Comparison of ENCODE assay signal across 32 cellular contexts in the genomic region with DNA sequence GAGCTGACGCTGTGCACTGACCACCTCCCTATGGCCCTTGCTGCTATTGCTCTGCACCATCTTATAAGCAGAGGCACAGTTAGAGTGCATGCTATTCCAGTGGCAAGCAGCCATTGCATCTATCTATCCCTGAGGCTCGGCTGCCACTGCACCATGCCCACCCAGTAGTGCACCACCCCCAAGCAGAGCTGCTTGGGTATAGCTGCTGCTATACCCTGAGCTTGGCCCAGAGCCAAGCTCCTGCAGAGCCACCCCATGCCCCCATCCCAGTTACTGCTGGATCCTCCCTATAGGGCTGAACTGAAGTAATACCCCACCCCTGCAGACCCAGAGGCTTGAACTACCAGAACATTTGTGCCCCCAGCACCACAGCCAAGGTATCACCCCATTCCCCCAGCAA. TPM values are rescaled to one million over a fixed set of nuclear protein-coding genes. Genes with fewer than 3 reads are reported as not detected.
"Had no signal": no experiment of that assay in that cellular context is flagged by ENCODE, and none has a peak within 500 bp of the region (broad histone marks: within the 10 kb centered on the region; RNA-seq: fewer than 3 reads in every experiment).

No MANE protein-coding gene starts in this region.

- H3K36me3 ChIP-seq: ascending aorta, cardiac muscle cell had no signal

- FAIRE-seq: TTC549 had no signal

- H3K4me1 ChIP-seq: ascending aorta had no signal

- H3K27ac ChIP-seq: ascending aorta, cardiac muscle cell, VCaP had no signal

- H3K27me3 ChIP-seq: ascending aorta, cardiac muscle cell had no signal

- H3K4me3 ChIP-seq: ascending aorta, cardiac muscle cell had no signal

- ATAC-seq: activated CD8-positive, alpha-beta T cell treated with anti-CD3 and anti-CD28 coated beads for 36 hours; activated naive CD8-positive, alpha-beta T cell treated with anti-CD3 and anti-CD28 coated beads, Interleukin-2, amount 50 U/mL, for 24 hours; activated T-cell treated with anti-CD3 and anti-CD28 coated beads, Interleukin-2, amount 50 U/mL, for 4 hours; activated T-cell treated with anti-CD3 and anti-CD28 coated beads, Interleukin-2, amount 50 U/mL, for 72 hours had no signal

- DNase-seq: activated B cell treated with CpG ODN at 0.5 μM for 24 hours; activated CD4-positive, alpha-beta memory T cell treated with anti-CD3 and anti-CD28 coated beads for 36 hours; activated CD4-positive, alpha-beta T cell treated with anti-CD3 and anti-CD28 coated beads for 4 hours; activated CD4-positive, alpha-beta T cell treated with anti-CD3 and anti-CD28 coated beads, Interleukin-2, amount 10 ng/mL, durations not matched to agents 24 days and 14 days; activated CD4-positive, alpha-beta T cell treated with anti-CD3 and anti-CD28 coated beads, Interleukin-2, amount 50 U/mL, for 1 hour; activated CD4-positive, alpha-beta T cell treated with anti-CD3 and anti-CD28 coated beads, Interleukin-2, amount 50 U/mL, for 4 hours; activated CD4-positive, CD25-positive, alpha-beta regulatory T cell treated with anti-CD3 and anti-CD28 coated beads, Interleukin-2, amount 50 U/mL, for 72 hours; activated CD8-positive, alpha-beta memory T cell treated with anti-CD3 and anti-CD28 coated beads, Interleukin-2, amount 50 U/mL, for 4 hours; activated CD8-positive, alpha-beta T cell treated with anti-CD3 and anti-CD28 coated beads for 36 hours; activated effector memory CD4-positive, alpha-beta T cell treated with Interleukin-2 at 50 U/mL for 16 hours; activated gamma-delta T cell; activated naive CD4-positive, alpha-beta T cell treated with anti-CD3 and anti-CD28 coated beads, Interleukin-2, amount 10 ng/mL, durations not matched to agents 7 days and 5 days; activated naive CD4-positive, alpha-beta T cell treated with Interleukin-2 at 50 U/mL for 16 hours; activated naive CD8-positive, alpha-beta T cell treated with anti-CD3 and anti-CD28 coated beads, Interleukin-2, amount 10 ng/mL, durations not matched to agents 7 days and 5 days; activated naive CD8-positive, alpha-beta T cell treated with anti-CD3 and anti-CD28 coated beads, Interleukin-2, amount 50 U/mL, for 24 hours; activated T-cell treated with anti-CD3 and anti-CD28 coated beads for 4 hours; activated T-cell treated with anti-CD3 and anti-CD28 coated beads, Interleukin-2, amount 50 U/mL, for 1 hour; activated T-cell treated with anti-CD3 and anti-CD28 coated beads, Interleukin-2, amount 50 U/mL, for 4 hours; activated T-cell treated with anti-CD3 and anti-CD28 coated beads, Interleukin-2, amount 50 U/mL, for 72 hours; amygdala; anterior cingulate cortex; cerebellar nuclear complex; T-helper 1 cell; T-helper 2 cell; T-helper 9 cell had no signal

RNA-seq across cellular contexts. Expression of gene IGSF10, which starts 19.6 kb away (rescaled TPM):
- total RNA-seq: activated B cell treated with CpG ODN at 0.5 μM for 24 hours; activated CD4-positive, alpha-beta memory T cell treated with anti-CD3 and anti-CD28 coated beads for 36 hours; activated CD4-positive, alpha-beta T cell treated with anti-CD3 and anti-CD28 coated beads, Interleukin-2, amount 10 ng/mL, durations not matched to agents 24 days and 14 days; activated CD8-positive, alpha-beta memory T cell treated with anti-CD3 and anti-CD28 coated beads for 36 hours; activated CD8-positive, alpha-beta T cell treated with anti-CD3 and anti-CD28 coated beads for 36 hours; activated naive CD8-positive, alpha-beta T cell treated with anti-CD3 and anti-CD28 coated beads, Interleukin-2, amount 10 ng/mL, durations not matched to agents 7 days and 5 days; activated T-cell treated with anti-CD3 and anti-CD28 coated beads, Interleukin-2, amount 50 U/mL, for 72 hours; activated T-helper 1 cell treated with anti-CD3 and anti-CD28 coated beads, Interleukin-12 subunit alpha, Interleukin-12 subunit beta, Interleukin-2, Interleukin-4 antibody, amounts not matched to agents 30 ng/mL and 10 ng/mL and 1 ng/mL, durations not matched to agents 14 hours and 24 hours and 36 hours; activated T-helper 2 cell treated with anti-CD3 and anti-CD28 coated beads, Interferon-gamma antibody, Interleukin-2, Interleukin-4, amounts not matched to agents 10 μg/mL and 5 μg/mL and 100 μg/mL, durations not matched to agents 14 hours and 24 hours and 36 hours had no signal
- polyA plus RNA-seq: cardiac muscle cell had no signal
